Comparison of ENCODE assay signal across 8 cellular contexts in the genomic region with DNA sequence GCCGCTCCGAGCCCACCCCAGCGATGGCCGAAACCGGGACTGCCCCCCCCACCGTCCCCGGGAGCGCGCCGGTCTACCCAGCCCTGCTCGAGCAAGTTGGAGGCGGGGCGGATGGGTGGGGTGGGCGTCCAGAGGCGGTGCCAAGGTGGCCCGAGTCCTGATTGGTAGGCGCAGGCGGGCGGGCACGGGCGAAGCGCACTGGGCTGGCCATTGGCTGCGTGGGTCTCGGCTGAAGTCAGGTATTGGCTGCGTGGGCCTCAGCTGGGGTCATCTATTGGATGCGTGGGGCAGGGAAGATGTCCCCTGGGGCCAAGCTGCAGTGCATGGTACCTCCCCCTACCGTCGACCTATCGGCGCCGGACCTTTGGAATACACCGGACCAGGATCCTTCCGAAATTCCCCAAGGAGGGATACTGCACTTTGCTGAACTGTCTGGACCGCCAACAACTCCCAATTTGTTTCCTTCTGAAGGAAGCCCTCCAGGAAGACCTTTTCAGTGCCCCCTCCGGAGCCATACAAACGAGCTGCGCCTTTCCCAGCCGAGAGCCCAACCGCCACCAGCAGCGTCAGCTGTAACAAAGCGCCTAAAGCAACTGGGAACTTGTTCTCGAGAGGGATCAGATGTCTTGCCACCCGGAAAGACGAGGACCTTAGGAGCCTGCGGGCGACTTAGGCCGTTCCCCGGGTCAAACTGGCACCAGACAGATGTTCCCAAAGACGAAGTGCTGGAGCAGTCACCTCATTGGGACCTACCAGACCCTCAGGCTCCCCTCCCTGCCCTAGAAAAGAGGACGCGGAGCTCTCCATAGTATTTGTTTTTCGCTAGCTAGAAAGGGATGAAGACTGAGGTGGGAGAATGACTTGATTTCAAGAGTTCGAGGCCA. TPM values are rescaled to one million over a fixed set of nuclear protein-coding genes. Genes with fewer than 3 reads are reported as not detected.
DNase-seq lines count a peak whose midpoint lies in the region; ATAC-seq, FAIRE-seq and TF ChIP-seq lines count a peak whose summit lies in the region.

Gene HOMEZ, minus strand, starts transcription at position 113 of the 884 bp plus-strand sequence. CDS start 180 bp downstream, outside the sequence.

- H3K27ac ChIP-seq in pancreas (peak within 1 kb of the TSS; percentile 87 to 97 (median 96)), tibial nerve (peak within 1 kb of the TSS; percentile 95 to 98 (median 97))

- H3K27me3 Mint-ChIP-seq in activated naive CD8-positive, alpha-beta T cell = no peaks in the 10 kb centered on the region

- peaks cover 30% of the 10 kb centered on the region for H3K4me1 Mint-ChIP-seq in activated naive CD8-positive, alpha-beta T cell (ENCODE audit: low read depth)

- no peaks in the 10 kb centered on the region for H3K9me3 ChIP-seq in pancreas
- H3K9me3 ChIP-seq in tibial nerve = no peaks in the 10 kb centered on the region

- no peak for TF ChIP-seq CTCF in GM10266 (IDR thresholded peaks at IDR 0.05; ENCODE audit: control insufficient read depth, insufficient read depth, low read depth, missing control alignments)
- TF ChIP-seq CTCF in pancreas (IDR thresholded peaks at IDR 0.05) = no peak
- peak in 4 of 5 experiments; percentile 20 to 66 (median 45) for TF ChIP-seq CTCF in tibial nerve (IDR thresholded peaks at IDR 0.05)

- peak within 1 kb of the TSS; percentile 33 to 91 (median 66) for H3K4me3 ChIP-seq in pancreas
- H3K4me3 ChIP-seq in tibial nerve = peak within 1 kb of the TSS; percentile 60 to 98 (median 94)

- TF ChIP-seq POLR2A in tibial nerve (IDR thresholded peaks at IDR 0.05) = peak; percentile 60 to 88

- H3K9me3 Mint-ChIP-seq in activated naive CD8-positive, alpha-beta T cell (ENCODE audit: low read depth) = no peaks in the 10 kb centered on the region

- intact Hi-C loops in head of caudate nucleus (cut with DNase I) = loop anchor here (1.0 kb wide), 1 partner anchor 15 kb away; no protein-coding TSS in a partner anchor
- intact Hi-C loops in pancreas (cut with DNase I) = no loop called here

- H3K36me3 ChIP-seq in pancreas = no peaks in the 10 kb centered on the region
- peaks cover 0 to 6% (median 0%) of the 10 kb centered on the region in 3 donors for H3K36me3 ChIP-seq in tibial nerve

- DNase-seq in GM10266 (ENCODE audit: extremely low spot score) (peak; percentile 96), NCI-H1105 (lab: John Stamatoyannopoulos, UW) (peak; percentile 98), SKM-1 treated with dmso at 0.1 percent for 144 hours (lab: John Stamatoyannopoulos, UW; ENCODE audit: unreplicated experiment) (peak; percentile 85), head of caudate nucleus (peak; percentile 98 to 100 (median 99)), pancreas (peak; percentile 97 to 99 (median 99)), tibial nerve (ENCODE audit: low spot score in 2 of 2) (peak; percentile 98 to 99)

- TF ChIP-seq EP300 in tibial nerve (IDR thresholded peaks at IDR 0.05) = peak; percentile 58 to 94

- peak within 1 kb of the TSS; percentile 93 for H3K4me3 Mint-ChIP-seq in activated naive CD8-positive, alpha-beta T cell

- H3K4me1 ChIP-seq in pancreas (peaks cover 0 to 14% (median 13%) of the 10 kb centered on the region in 3 donors), tibial nerve (peaks cover 0 to 27% (median 9%) of the 10 kb centered on the region in 4 donors)

- peaks cover 2% of the 10 kb centered on the region for H3K36me3 Mint-ChIP-seq in activated naive CD8-positive, alpha-beta T cell

- H3K27ac Mint-ChIP-seq in activated naive CD8-positive, alpha-beta T cell = peak within 1 kb of the TSS; percentile 95

- ATAC-seq in HG02623 (IDR thresholded peaks at IDR 0.05; ENCODE audit: unreplicated experiment) (peak; percentile 96), pancreas (peak; percentile 96 to 98 (median 97))

- H3K27me3 ChIP-seq in pancreas = no peaks in the 10 kb centered on the region
- H3K27me3 ChIP-seq in tibial nerve = no peaks in the 10 kb centered on the region

- 0 to 1% methylated on average over 46 to 53 of the region's 53 CpGs for WGBS in pancreas, 2 donors
- WGBS in tibial nerve, 2 donors = 2% methylated on average over 14 to 35 of the region's 53 CpGs

- peak; percentile 68 for FAIRE-seq in pancreas (lab: Jason Lieb, UNC)

RNA-seq across cellular contexts. Expression of gene HOMEZ, which starts in this region (rescaled TPM):
- total RNA-seq in pancreas (10 to 100 TPM in 1 of 6 donors, 1 to 10 TPM in 5; 4.5 to 10.3 (median 6.0) TPM), tibial nerve (10 to 100 TPM in 2 of 4 donors, 1 to 10 TPM in 2; 7.5 to 35.2 (median 10.2) TPM)
- polyA plus RNA-seq in pancreas = 1 to 10 TPM; 4.9 to 5.9 TPM

Comparison
In these comparisons a context has a peak if more than half of its experiments do, and no peak if none do; other contexts are left out.
1. Peak in every context shown above with its lines: DNase-seq, ATAC-seq, H3K4me3 ChIP-seq and H3K27ac ChIP-seq.
2. CTCF ChIP-seq: peak in tibial nerve (4 of 5); none in GM10266 (single experiment) and pancreas (0 of 4).